26 cellular contexts compared by ENCODE assay signal in the genomic region with DNA sequence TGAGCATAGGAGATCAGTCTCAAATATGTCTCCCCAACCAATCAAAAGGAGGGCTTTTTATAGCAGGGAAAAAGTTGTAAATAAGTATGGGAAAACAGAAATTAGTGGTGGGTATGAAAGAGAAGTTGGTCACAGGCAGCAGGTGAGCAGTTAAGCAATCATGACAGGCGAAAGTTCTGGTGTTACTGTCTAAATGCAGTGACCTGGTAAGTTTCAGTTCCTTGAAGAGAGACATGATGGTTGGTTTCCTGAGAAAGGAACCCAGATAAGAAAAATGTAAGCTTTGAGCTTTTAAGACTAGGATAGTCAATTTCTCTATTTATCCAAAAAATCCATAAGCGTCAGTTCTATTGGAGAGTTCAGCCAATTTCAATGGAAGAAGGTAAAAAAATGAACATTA.
"Had no signal": no experiment of that assay in that cellular context is flagged by ENCODE, and none has a peak within 500 bp of the region (broad histone marks: within the 10 kb centered on the region; RNA-seq: fewer than 3 reads in every experiment).

No MANE protein-coding gene starts in this region.

- H3K4me1 ChIP-seq: breast epithelium, foreskin keratinocyte, lower lobe of right lung, neural progenitor cell, parathyroid adenoma, psoas muscle, testis, transverse colon had no signal

- H3K79me2 ChIP-seq: parathyroid adenoma had no signal

- H3K4me3 ChIP-seq: breast epithelium, lower lobe of right lung, neural progenitor cell, psoas muscle, smooth muscle cell, testis, transverse colon had no signal

- H3K36me3 ChIP-seq: breast epithelium, lower lobe of right lung, neural progenitor cell, transverse colon had no signal

- H3K9me3 ChIP-seq: breast epithelium, lower lobe of right lung, psoas muscle, testis, transverse colon had no signal

- H3K4me1 Mint-ChIP-seq: activated CD4-positive, alpha-beta T cell treated with anti-CD3 and anti-CD28 coated beads for 36 hours; activated CD8-positive, alpha-beta memory T cell treated with anti-CD3 and anti-CD28 coated beads, Interleukin-2, amount 10 ng/mL, durations not matched to agents 7 days and 5 days; endodermal cell; natural killer cell; neural progenitor cell had no signal

- H3K27me3 Mint-ChIP-seq: activated CD4-positive, alpha-beta T cell treated with anti-CD3 and anti-CD28 coated beads for 36 hours; activated CD8-positive, alpha-beta memory T cell treated with anti-CD3 and anti-CD28 coated beads, Interleukin-2, amount 10 ng/mL, durations not matched to agents 7 days and 5 days had no signal

- H3K9ac ChIP-seq: neural progenitor cell, parathyroid adenoma had no signal

- H3K36me3 Mint-ChIP-seq: activated CD8-positive, alpha-beta memory T cell treated with anti-CD3 and anti-CD28 coated beads, Interleukin-2, amount 10 ng/mL, durations not matched to agents 7 days and 5 days; activated naive CD4-positive, alpha-beta T cell treated with anti-CD3 and anti-CD28 coated beads, Interleukin-2, amount 50 U/mL, for 72 hours; natural killer cell; neural progenitor cell had no signal

- H3K9me3 Mint-ChIP-seq: endodermal cell had no signal

- H3K4me2 ChIP-seq: neural progenitor cell, smooth muscle cell had no signal

- H3K27me3 ChIP-seq: breast epithelium, foreskin keratinocyte, neural progenitor cell, testis, transverse colon had no signal

- H3K27ac Mint-ChIP-seq: activated CD4-positive, alpha-beta T cell treated with anti-CD3 and anti-CD28 coated beads for 36 hours; activated CD8-positive, alpha-beta memory T cell treated with anti-CD3 and anti-CD28 coated beads, Interleukin-2, amount 10 ng/mL, durations not matched to agents 7 days and 5 days; activated CD8-positive, alpha-beta T cell treated with anti-CD3 and anti-CD28 coated beads, Interleukin-2, amount 10 ng/mL, durations not matched to agents 7 days and 5 days; activated naive CD4-positive, alpha-beta T cell treated with anti-CD3 and anti-CD28 coated beads, Interleukin-2, amount 50 U/mL, for 72 hours; activated T-cell treated with anti-CD3 and anti-CD28 coated beads, Interleukin-2, amount 50 U/mL, for 72 hours; endodermal cell; natural killer cell; neural progenitor cell had no signal

- ATAC-seq: activated CD4-positive, alpha-beta T cell treated with anti-CD3 and anti-CD28 coated beads for 36 hours; activated CD8-positive, alpha-beta memory T cell treated with anti-CD3 and anti-CD28 coated beads, Interleukin-2, amount 10 ng/mL, durations not matched to agents 7 days and 5 days; activated CD8-positive, alpha-beta T cell treated with anti-CD3 and anti-CD28 coated beads, Interleukin-2, amount 10 ng/mL, durations not matched to agents 7 days and 5 days; activated naive CD4-positive, alpha-beta T cell treated with anti-CD3 and anti-CD28 coated beads, Interleukin-2, amount 50 U/mL, for 72 hours; activated T-cell treated with anti-CD3 and anti-CD28 coated beads, Interleukin-2, amount 50 U/mL, for 72 hours; esophagus mucosa; foreskin keratinocyte; left lobe of liver; lower lobe of right lung; natural killer cell; psoas muscle had no signal

- H3K27ac ChIP-seq: breast epithelium, foreskin keratinocyte, lower lobe of right lung, neural progenitor cell, parathyroid adenoma, psoas muscle, testis, transverse colon had no signal

- DNase-seq: activated CD4-positive, alpha-beta T cell treated with anti-CD3 and anti-CD28 coated beads for 36 hours; activated CD4-positive, CD25-positive, alpha-beta regulatory T cell; activated CD8-positive, alpha-beta memory T cell treated with anti-CD3 and anti-CD28 coated beads, Interleukin-2, amount 10 ng/mL, durations not matched to agents 7 days and 5 days; activated CD8-positive, alpha-beta T cell treated with anti-CD3 and anti-CD28 coated beads, Interleukin-2, amount 10 ng/mL, durations not matched to agents 7 days and 5 days; activated naive CD4-positive, alpha-beta T cell; activated T-cell treated with anti-CD3 and anti-CD28 coated beads, Interleukin-2, amount 50 U/mL, for 72 hours; central memory CD4-positive, alpha-beta T cell; endodermal cell; foreskin keratinocyte; kidney glomerular epithelial cell; lower lobe of right lung; mesendoderm; natural killer cell; occipital lobe; psoas muscle; stimulated activated CD4-positive, alpha-beta T cell treated with anti-CD3 and anti-CD28 coated beads, Interleukin-1b, Interleukin-23, amount 100 ng/mL, for 48 hours; stimulated activated naive CD4-positive, alpha-beta T cell treated with Interleukin-2 at 50 U/mL for 16 hours; testis; transverse colon had no signal

- H3K4me3 Mint-ChIP-seq: activated CD4-positive, alpha-beta T cell treated with anti-CD3 and anti-CD28 coated beads for 36 hours; activated CD8-positive, alpha-beta memory T cell treated with anti-CD3 and anti-CD28 coated beads, Interleukin-2, amount 10 ng/mL, durations not matched to agents 7 days and 5 days; activated CD8-positive, alpha-beta T cell treated with anti-CD3 and anti-CD28 coated beads, Interleukin-2, amount 10 ng/mL, durations not matched to agents 7 days and 5 days; activated T-cell treated with anti-CD3 and anti-CD28 coated beads, Interleukin-2, amount 50 U/mL, for 72 hours; endodermal cell; natural killer cell; neural progenitor cell had no signal

- H2AFZ ChIP-seq: neural progenitor cell, parathyroid adenoma had no signal
